Comparison of ENCODE assay signal across 8 cellular contexts in the genomic region with DNA sequence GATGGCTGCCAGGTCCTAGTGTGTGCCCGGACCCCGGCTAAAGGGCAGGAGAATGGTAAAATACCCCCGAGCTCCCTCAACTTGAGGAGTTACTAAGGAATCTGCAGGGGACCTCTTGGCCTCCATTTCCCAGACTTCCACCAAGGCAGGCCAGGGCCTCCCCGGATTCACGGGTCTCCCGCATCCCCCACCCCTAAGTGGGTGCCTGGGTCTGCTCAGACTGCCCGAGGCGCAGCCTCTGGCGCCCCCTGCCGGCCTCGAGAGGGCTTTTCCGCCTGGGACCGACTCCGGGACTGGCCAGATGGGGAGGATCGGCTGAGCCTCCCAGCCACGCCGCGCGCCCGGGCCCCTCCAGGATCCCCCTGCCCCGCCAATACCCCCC. TPM values are rescaled to one million over a fixed set of nuclear protein-coding genes. Genes with fewer than 3 reads are reported as not detected.
DNase-seq lines count a peak whose midpoint lies in the region; TF ChIP-seq lines count a peak whose summit lies in the region.

No MANE protein-coding gene starts in this region.

- POLR2A ChIA-PET in RWPE1 (lab: Yijun Ruan, JAX; ENCODE audit: low non-redundant PET): interaction anchor here (1.6 kb wide), 1 partner anchor 33 kb away, joined by 5 read pairs; no protein-coding TSS in a partner anchor

- TF ChIP-seq CTCF in RWPE1 (conservative IDR thresholded peaks at IDR 0.05; ENCODE audit: low read depth) (peak; percentile 93), osteocyte (IDR thresholded peaks at IDR 0.05) (peak; percentile 93)

- WGBS in thymus: 13% methylated on average over 21 of the region's 21 CpGs

- peak overlapping the region; percentile 100 for H3K27ac ChIP-seq in RWPE1
- H3K27ac ChIP-seq in thymus (ENCODE audit: low read depth): peak overlapping the region; percentile 11

- no peaks in the 10 kb centered on the region for H3K4me1 ChIP-seq in thymus (ENCODE audit: control insufficient read depth, insufficient read depth, low read length)

- H3K36me3 Mint-ChIP-seq in osteocyte (ENCODE audit: unreplicated experiment): no peaks in the 10 kb centered on the region

- peak overlapping the region; percentile 44 for H3K27ac Mint-ChIP-seq in osteocyte (ENCODE audit: unreplicated experiment)

- peak; percentile 21 for TF ChIP-seq POLR2A in GM19099 (IDR thresholded peaks at IDR 0.05; ENCODE audit: extremely low read depth, insufficient read length, low read depth)

- no peaks in the 10 kb centered on the region for H3K36me3 ChIP-seq in thymus (ENCODE audit: control insufficient read depth, insufficient read depth)

- no peaks in the 10 kb centered on the region for H3K9me3 Mint-ChIP-seq in osteocyte (ENCODE audit: unreplicated experiment)

- peaks cover 62% of the 10 kb centered on the region for H3K4me1 Mint-ChIP-seq in osteocyte (ENCODE audit: unreplicated experiment)

- H3K4me3 ChIP-seq in thymus (ENCODE audit: low read length): peak overlapping the region; percentile 79

- H3K4me3 Mint-ChIP-seq in osteocyte (ENCODE audit: unreplicated experiment): peak overlapping the region; percentile 78

- no peaks in the 10 kb centered on the region for H3K27me3 Mint-ChIP-seq in osteocyte (ENCODE audit: unreplicated experiment)

- no peaks in the 10 kb centered on the region for H3K9me3 ChIP-seq in thymus (ENCODE audit: control insufficient read depth)

- peaks cover 17% of the 10 kb centered on the region for H3K27me3 ChIP-seq in thymus (ENCODE audit: control insufficient read depth, insufficient read depth)

- CTCF ChIA-PET in RWPE1 (lab: Yijun Ruan, JAX): interaction anchor here (0.6 to 1.6 kb wide), 14 partner anchors 9 to 384 kb away, joined by 3 to 11 read pairs (median 4); no protein-coding TSS in a partner anchor

- peak; percentile 46 to 53 for DNase-seq in AML-193 (lab: John Stamatoyannopoulos, UW)
- peak; percentile 96 for DNase-seq in HuH-7.5 (ENCODE audit: low spot score)
- DNase-seq in RWPE1 (ENCODE audit: low spot score): peak; percentile 81
- DNase-seq in activated gamma-delta T cell treated with anti-CD3 and anti-CD28 coated beads, Interleukin-2, amount 50 U/mL, for 16 hours (ENCODE audit: low read depth): peak; percentile 65
- DNase-seq in germinal center (ENCODE audit: low spot score): peak; percentile 88
- DNase-seq in osteocyte (ENCODE audit: extremely low spot score, unreplicated experiment): peak; percentile 94

RNA-seq across cellular contexts. Expression of a gene that starts 1.7 kb away (rescaled TPM):
- total RNA-seq in osteocyte: 33.0 and 34.9 TPM in 2 replicates
- 4.6 TPM for polyA plus RNA-seq in thymus

RNA-seq across cellular contexts. Expression of a gene that starts 23.8 kb away (rescaled TPM):
- total RNA-seq in osteocyte: 26.4 and 27.9 TPM in 2 replicates
- polyA plus RNA-seq in thymus: 51.6 TPM

Comparison
In these comparisons a context has a peak if more than half of its experiments do, and no peak if none do; other contexts are left out.
1. Peak in every context shown above with its lines: DNase-seq, H3K4me3 ChIP-seq and H3K27ac ChIP-seq.